Comparison of ENCODE assay signal across 21 cellular contexts in genomic region chr6:71585472-71585871, GRCh38.
DNase-seq lines count a peak whose midpoint lies in the region; FAIRE-seq and TF ChIP-seq lines count a peak whose summit lies in the region.
"Had no signal": no experiment of that assay in that cellular context is flagged by ENCODE, and none has a peak within 500 bp of the region (broad histone marks: within the 10 kb centered on the region; RNA-seq: fewer than 3 reads in every experiment).

No MANE protein-coding gene starts in this region.

- intact Hi-C loops in activated naive CD4-positive, alpha-beta T cell treated with anti-CD3 and anti-CD28 coated beads for 36 hours (cut with micrococcal nuclease): no loop called here
- intact Hi-C loops in spleen (cut with DNase I; ENCODE audit: low total_unique reads): no loop called here

- 96% methylated on average over 14 of the region's 23 CpGs; no CpG with 5 or more reads in 1 of the 2 experiments for WGBS in H1 (ENCODE audit: extremely low coverage in 1 of 2, insufficient coverage in 1 of 2, insufficient read length in 1 of 2, insufficient replicate concordance in 2 of 2, low coverage in 1 of 2, low lambda C conversion rate in 2 of 2, missing lambda C conversion rate in 1 of 2), 2 experiments
- no CpG with 5 or more reads among the region's 23 CpGs for WGBS in neuronal stem cell (ENCODE audit: extremely low coverage in 2 of 2, insufficient read length in 2 of 2, insufficient replicate concordance in 1 of 2), 2 donors
- 95 to 98% (median 96%) methylated on average over 23 of the region's 23 CpGs for WGBS in spleen, 5 donors

- H3K18ac ChIP-seq in H1 (ENCODE audit: extremely low read depth, low read length): no peak overlapping the region
- peak overlapping the region; percentile 44 for H3K18ac ChIP-seq in neuronal stem cell (ENCODE audit: low read length)

- no peak overlapping the region for H3K27ac Mint-ChIP-seq in activated naive CD4-positive, alpha-beta T cell treated with anti-CD3 and anti-CD28 coated beads for 36 hours
- H3K27ac Mint-ChIP-seq: CD4-positive, alpha-beta T cell; GM23338; HFFc6 had no signal

- CTCF ChIA-PET in activated naive CD4-positive, alpha-beta T cell treated with anti-CD3 and anti-CD28 coated beads for 36 hours (lab: Charles Lee): no interaction called here
- CTCF ChIA-PET in H1 (lab: Charles Lee; ENCODE audit: partially characterized antibody): no interaction called here

- no peak overlapping the region for H2BK12ac ChIP-seq in H1 (ENCODE audit: low read depth, low read length)
- H2BK12ac ChIP-seq in neuronal stem cell (ENCODE audit: low read length): no peak overlapping the region

- no peak overlapping the region; the same call in 1 of the 2 replicates for H2AFZ ChIP-seq in H1 (ENCODE audit: low read length)
- no peak overlapping the region for H2AFZ ChIP-seq in neuronal stem cell (ENCODE audit: low read length)
- H2AFZ ChIP-seq: GM23338 had no signal

- H3K4ac ChIP-seq in H1 (replicated peaks; ENCODE audit: insufficient read length, low read depth, low read length) (no peak overlapping the region), neuronal stem cell (ENCODE audit: low read length) (no peak overlapping the region)

- H3K4me1 ChIP-seq in H1 (replicated peaks in 1 of 4; ENCODE audit: control insufficient read depth in 3 of 4, insufficient read depth in 4 of 4, low read length in 3 of 4) (no peaks in the 10 kb centered on the region), neuronal stem cell (ENCODE audit: control insufficient read depth in 2 of 2, insufficient read depth in 1 of 2, low read depth in 1 of 2, low read length in 2 of 2) (no peaks in the 10 kb centered on the region), spleen (no peaks in the 10 kb centered on the region)
- H3K4me1 ChIP-seq: A549, Caco-2 had no signal

- no peaks in the 10 kb centered on the region for H4K20me1 ChIP-seq in H1 (replicated peaks in 1 of 2; ENCODE audit: control insufficient read depth in 1 of 2, insufficient read depth in 2 of 2, low read length in 2 of 2)

- H2BK15ac ChIP-seq in H1 (ENCODE audit: low read length): no peak overlapping the region
- no peak overlapping the region for H2BK15ac ChIP-seq in neuronal stem cell (ENCODE audit: low read length)

- H3K27ac ChIP-seq in H1 (ENCODE audit: low read depth, low read length): no peak overlapping the region
- H3K27ac ChIP-seq in neuronal stem cell (replicated peaks; ENCODE audit: low read length): no peak overlapping the region
- H3K27ac ChIP-seq in spleen: no peak overlapping the region
- H3K27ac ChIP-seq: 22Rv1, A549, C4-2B had no signal

- in situ Hi-C loops in G401 (cut with HindIII; ENCODE audit: low sequenced_read_pairs): no loop called here

- H3K56ac ChIP-seq in H1 (replicated peaks; ENCODE audit: insufficient read length, low read depth, low read length): no peak overlapping the region

- H2BK5ac ChIP-seq in H1 (ENCODE audit: low read depth, low read length): no peak overlapping the region
- H2BK5ac ChIP-seq in neuronal stem cell (ENCODE audit: low read length): no peak overlapping the region

- no peak for TF ChIP-seq POLR2A in H1 (IDR thresholded peaks at IDR 0.05; ENCODE audit: control extremely low read depth in 1 of 2, low read depth in 2 of 2, low read length in 2 of 2)
- no peak for TF ChIP-seq POLR2A in spleen (IDR thresholded peaks at IDR 0.05)

- no peaks in the 10 kb centered on the region for H3K36me3 Mint-ChIP-seq in activated naive CD4-positive, alpha-beta T cell treated with anti-CD3 and anti-CD28 coated beads for 36 hours (ENCODE audit: low read depth)

- no peaks in the 10 kb centered on the region for H3K9me3 Mint-ChIP-seq in activated naive CD4-positive, alpha-beta T cell treated with anti-CD3 and anti-CD28 coated beads for 36 hours
- H3K9me3 Mint-ChIP-seq: GM23338, HFFc6 had no signal

- H3K9me3 ChIP-seq in H1 (ENCODE audit: insufficient read depth in 2 of 2, low read depth in 1 of 2, low read length in 1 of 2): peaks cover 0 to 3% of the 10 kb centered on the region in 2 experiments; a peak in 1 of 4 replicates
- no peaks in the 10 kb centered on the region for H3K9me3 ChIP-seq in neuronal stem cell (replicated peaks in 1 of 2; ENCODE audit: control insufficient read depth in 2 of 2, insufficient read depth in 1 of 2, low read depth in 1 of 2, low read length in 2 of 2)
- peaks cover 0 to 23% (median 2%) of the 10 kb centered on the region in 8 donors for H3K9me3 ChIP-seq in spleen
- H3K9me3 ChIP-seq: A549, Caco-2 had no signal

- no peak overlapping the region for H3K14ac ChIP-seq in H1 (ENCODE audit: insufficient read length)
- peak overlapping the region; percentile 8 for H3K14ac ChIP-seq in neuronal stem cell (ENCODE audit: low read length)

- no peak overlapping the region for H3K4me2 ChIP-seq in H1 (ENCODE audit: insufficient read depth in 1 of 2, low read depth in 2 of 2, low read length in 2 of 2)
- H3K4me2 ChIP-seq in neuronal stem cell (ENCODE audit: insufficient read depth, low read length, poor library complexity, severe bottlenecking): no peak overlapping the region
- H3K4me2 ChIP-seq: A549, GM23338 had no signal

- POLR2A ChIA-PET in H1 (lab: Charles Lee; ENCODE audit: partially characterized antibody): interaction anchor here (1.5 kb wide), 1 partner anchor 14 kb away, joined by 3 read pairs; no protein-coding TSS in a partner anchor

- no peak overlapping the region for H2BK20ac ChIP-seq in H1 (ENCODE audit: low read length)

- H3K79me2 ChIP-seq in H1 (ENCODE audit: control insufficient read depth in 1 of 2, insufficient read depth in 2 of 2, low read length in 2 of 2): no peaks in the 10 kb centered on the region

- TF ChIP-seq EP300 in H1 (IDR thresholded peaks at IDR 0.05; ENCODE audit: borderline replicate concordance in 1 of 2, low read depth in 2 of 2, low read length in 2 of 2): no peak

- H2AK5ac ChIP-seq in H1 (ENCODE audit: low read depth, low read length) (no peak overlapping the region), neuronal stem cell (ENCODE audit: low read depth, low read length) (no peak overlapping the region)

- peak overlapping the region; percentile 14; the same call in 1 of the 2 replicates for H4K8ac ChIP-seq in H1 (ENCODE audit: extremely low read depth, insufficient read depth, low read length)
- no peak overlapping the region for H4K8ac ChIP-seq in neuronal stem cell (ENCODE audit: low read depth, low read length)

- no peak for TF ChIP-seq CTCF in H1 (IDR thresholded peaks at IDR 0.05; ENCODE audit: control extremely low read depth in 1 of 3, insufficient read depth in 1 of 3, low read depth in 1 of 3, low read length in 3 of 3)
- TF ChIP-seq CTCF in spleen (IDR thresholded peaks at IDR 0.05 in 8 of 11, conservative IDR thresholded peaks at IDR 0.05 in 3 of 11): no peak

- H3K79me1 ChIP-seq in H1 (ENCODE audit: low read depth, low read length) (no peaks in the 10 kb centered on the region), neuronal stem cell (ENCODE audit: low read depth, low read length) (peaks cover 3% of the 10 kb centered on the region)

- H3K27me3 Mint-ChIP-seq in activated naive CD4-positive, alpha-beta T cell treated with anti-CD3 and anti-CD28 coated beads for 36 hours (ENCODE audit: low read depth): peaks cover 4% of the 10 kb centered on the region

- H3K4me3 Mint-ChIP-seq in activated naive CD4-positive, alpha-beta T cell treated with anti-CD3 and anti-CD28 coated beads for 36 hours: no peak overlapping the region
- H3K4me3 Mint-ChIP-seq: CD4-positive, alpha-beta T cell; GM23338; HFFc6 had no signal

- no peaks in the 10 kb centered on the region for H3K4me1 Mint-ChIP-seq in activated naive CD4-positive, alpha-beta T cell treated with anti-CD3 and anti-CD28 coated beads for 36 hours (ENCODE audit: low read depth)
- H3K4me1 Mint-ChIP-seq: GM23338 had no signal

- H2BK120ac ChIP-seq in H1 (replicated peaks; ENCODE audit: low read depth, low read length) (no peak overlapping the region), neuronal stem cell (ENCODE audit: low read depth, low read length) (no peak overlapping the region)

- H3K4me3 ChIP-seq in H1 (ENCODE audit: extremely low read depth in 1 of 4, insufficient read depth in 2 of 4, low read depth in 3 of 4, low read length in 4 of 4) (no peak overlapping the region), neuronal stem cell (ENCODE audit: low read length in 2 of 2) (no peak overlapping the region), spleen (no peak overlapping the region)
- H3K4me3 ChIP-seq: A549, GM23338 had no signal

- TF ChIP-seq RAD21 in H1 (IDR thresholded peaks at IDR 0.05 in 1 of 2, conservative IDR thresholded peaks at IDR 0.05 in 1 of 2; ENCODE audit: low read depth in 2 of 2, low read length in 2 of 2): no peak

- H4K91ac ChIP-seq in H1 (replicated peaks; ENCODE audit: insufficient read length, low read length) (no peak overlapping the region), neuronal stem cell (ENCODE audit: low read depth, low read length, poor library complexity) (no peak overlapping the region)

- H4K5ac ChIP-seq in H1 (ENCODE audit: insufficient read length, low read depth, low read length): no peak overlapping the region

- H3K9ac ChIP-seq in H1 (replicated peaks in 1 of 4; ENCODE audit: extremely low read depth in 1 of 4, low read depth in 3 of 4, low read length in 3 of 4) (no peak overlapping the region), neuronal stem cell (ENCODE audit: low read depth, low read length, poor library complexity) (no peak overlapping the region)

- no peak for FAIRE-seq in H1 (lab: Jason Lieb, UNC)
- FAIRE-seq: A549, D721Med, GM12892, GM18507 had no signal

- no peaks in the 10 kb centered on the region for H3K36me3 ChIP-seq in H1 (ENCODE audit: control insufficient read depth in 2 of 4, insufficient read depth in 4 of 4, low read length in 3 of 4)
- H3K36me3 ChIP-seq in neuronal stem cell (replicated peaks in 1 of 2; ENCODE audit: control insufficient read depth in 2 of 2, insufficient read depth in 2 of 2, low read length in 2 of 2): no peaks in the 10 kb centered on the region
- no peaks in the 10 kb centered on the region for H3K36me3 ChIP-seq in spleen

- no peaks in the 10 kb centered on the region for H3K27me3 ChIP-seq in H1 (replicated peaks in 1 of 4; ENCODE audit: control insufficient read depth in 3 of 4, extremely low read depth in 1 of 4, insufficient read depth in 3 of 4, low read length in 3 of 4)
- H3K27me3 ChIP-seq in neuronal stem cell (ENCODE audit: control insufficient read depth in 3 of 3, insufficient read depth in 3 of 3, low read depth in 1 of 3, low read length in 3 of 3): no peaks in the 10 kb centered on the region
- peaks cover 0 to 7% (median 0%) of the 10 kb centered on the region in 7 donors for H3K27me3 ChIP-seq in spleen (replicated peaks in 1 of 7)

- H3K23ac ChIP-seq in H1 (ENCODE audit: insufficient read length) (no peak overlapping the region), neuronal stem cell (ENCODE audit: low read depth, low read length, poor library complexity) (peak overlapping the region; percentile 43)

- H3K23me2 ChIP-seq in H1 (ENCODE audit: low read depth, low read length): no peaks in the 10 kb centered on the region

- peak; percentile 8 for DNase-seq in activated naive CD4-positive, alpha-beta T cell treated with anti-CD3 and anti-CD28 coated beads, Interleukin-2, amount 50 U/mL, for 16 hours
- DNase-seq in activated naive CD4-positive, alpha-beta T cell treated with anti-CD3 and anti-CD28 coated beads for 36 hours: no peak
- DNase-seq in H1 (ENCODE audit: low read depth in 1 of 2, low spot score in 2 of 2) (no peak), neuronal stem cell (ENCODE audit: low spot score) (no peak), spleen (peak; percentile 54), kidney tubule cell (ENCODE audit: low spot score) (no peak), G401 (ENCODE audit: low spot score) (no peak)
- DNase-seq in activated T-cell treated with anti-CD3 and anti-CD28 coated beads, Interleukin-2, amount 50 U/mL, for 1 hour: no peak
- DNase-seq: AML-193; Caco-2; CD4-positive, alpha-beta T cell; GDM1; H7; HFFc6 had no signal

Comparison
In these comparisons a context has a peak if more than half of its experiments do, and no peak if none do; other contexts are left out.
1. DNase-seq: peak in activated naive CD4-positive, alpha-beta T cell treated with anti-CD3 and anti-CD28 coated beads, Interleukin-2, amount 50 U/mL, for 16 hours (single experiment) and spleen (single experiment); none in activated naive CD4-positive, alpha-beta T cell treated with anti-CD3 and anti-CD28 coated beads for 36 hours (single experiment), H1 (0 of 2), neuronal stem cell (single experiment), kidney tubule cell (single experiment), G401 (single experiment) and activated T-cell treated with anti-CD3 and anti-CD28 coated beads, Interleukin-2, amount 50 U/mL, for 1 hour (single experiment).